ENCODE assay signal across 6 cellular contexts in genomic region chr3:29582310-29582709, GRCh38.
"Had no signal": no experiment of that assay in that cellular context is flagged by ENCODE, and none has a peak within 500 bp of the region (broad histone marks: within the 10 kb centered on the region; RNA-seq: fewer than 3 reads in every experiment).

No MANE protein-coding gene starts in this region.

- H3K9me3 ChIP-seq: spleen, upper lobe of left lung had no signal

- DNase-seq: activated CD4-positive, alpha-beta T cell treated with anti-CD3 and anti-CD28 coated beads, Interleukin-2, amount 10 ng/mL, durations not matched to agents 24 days and 14 days; activated naive CD4-positive, alpha-beta T cell treated with anti-CD3 and anti-CD28 coated beads for 36 hours; spleen; stimulated activated CD4-positive, alpha-beta T cell treated with anti-CD3 and anti-CD28 coated beads, Interleukin-1b, Interleukin-23, amount 100 ng/mL, for 48 hours; stimulated activated naive CD4-positive, alpha-beta T cell; upper lobe of left lung had no signal

- H3K4me3 ChIP-seq: spleen, upper lobe of left lung had no signal

- H3K4me1 ChIP-seq: spleen had no signal

- H3K27ac ChIP-seq: spleen, upper lobe of left lung had no signal

- H3K27me3 ChIP-seq: spleen, upper lobe of left lung had no signal

- H3K36me3 ChIP-seq: spleen, upper lobe of left lung had no signal
